In the genomic region with DNA sequence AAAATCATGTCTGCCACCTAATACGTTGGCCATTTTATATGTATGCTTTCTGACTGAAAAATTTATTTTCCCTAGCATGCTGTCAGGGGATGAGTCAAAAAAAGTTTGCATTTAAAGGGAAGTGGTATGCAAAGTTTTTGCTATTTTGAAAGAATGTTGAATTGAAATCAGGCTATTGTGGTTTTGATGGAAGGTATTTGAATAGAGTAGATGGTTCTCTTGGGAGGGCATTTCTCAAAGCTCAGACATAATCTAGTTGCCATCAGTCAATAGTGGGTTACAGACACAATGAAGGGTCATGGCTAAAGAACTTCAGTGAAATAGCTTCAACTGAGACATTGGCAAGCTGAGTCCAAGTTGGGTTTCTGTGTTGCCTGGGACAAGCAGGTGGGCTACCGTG, we compare ENCODE assay signal across 12 cellular contexts.
A peak's percentile ranks its signal among the peaks of the same experiment; 100 is the strongest.
DNase-seq lines count a peak whose midpoint lies in the region; ATAC-seq and TF ChIP-seq lines count a peak whose summit lies in the region.
"Had no signal": no experiment of that assay in that cellular context is flagged by ENCODE, and none has a peak within 500 bp of the region (broad histone marks: within the 10 kb centered on the region; RNA-seq: fewer than 3 reads in every experiment).

No MANE protein-coding gene starts in this region.

- no peak overlapping the region for H3K4me3 ChIP-seq in smooth muscle cell
- H3K4me3 ChIP-seq: thyroid gland had no signal

- no peaks in the 10 kb centered on the region for H3K27me3 Mint-ChIP-seq in activated naive CD8-positive, alpha-beta T cell treated with anti-CD3 and anti-CD28 coated beads, Interleukin-2, amount 50 U/mL, for 24 hours
- no peaks in the 10 kb centered on the region for H3K27me3 Mint-ChIP-seq in activated naive CD8-positive, alpha-beta T cell treated with anti-CD3 and anti-CD28 coated beads for 36 hours
- H3K27me3 Mint-ChIP-seq: natural killer cell treated with Interleukin-12 subunit alpha and Interleukin-12 subunit beta and Interleukin-15 and Interleukin-18, amount 100 ng/mL, for 72 hours had no signal

- TF ChIP-seq CTCF in smooth muscle cell (IDR thresholded peaks at IDR 0.05; ENCODE audit: borderline replicate concordance, insufficient read depth, poor library complexity, severe bottlenecking), result no peak

- peaks cover 3% of the 10 kb centered on the region for H3K36me3 Mint-ChIP-seq in activated naive CD8-positive, alpha-beta T cell treated with anti-CD3 and anti-CD28 coated beads, Interleukin-2, amount 50 U/mL, for 24 hours (ENCODE audit: low read depth)
- H3K36me3 Mint-ChIP-seq in activated naive CD8-positive, alpha-beta T cell treated with anti-CD3 and anti-CD28 coated beads for 36 hours, result peaks cover 4% of the 10 kb centered on the region
- H3K36me3 Mint-ChIP-seq: natural killer cell treated with Interleukin-12 subunit alpha and Interleukin-12 subunit beta and Interleukin-15 and Interleukin-18, amount 100 ng/mL, for 72 hours had no signal

- no peaks in the 10 kb centered on the region for H3K9me3 Mint-ChIP-seq in activated naive CD8-positive, alpha-beta T cell treated with anti-CD3 and anti-CD28 coated beads, Interleukin-2, amount 50 U/mL, for 24 hours
- H3K9me3 Mint-ChIP-seq in activated naive CD8-positive, alpha-beta T cell treated with anti-CD3 and anti-CD28 coated beads for 36 hours, result no peaks in the 10 kb centered on the region
- H3K9me3 Mint-ChIP-seq: natural killer cell treated with Interleukin-12 subunit alpha and Interleukin-12 subunit beta and Interleukin-15 and Interleukin-18, amount 100 ng/mL, for 72 hours had no signal

- H3F3A ChIP-seq in smooth muscle cell (ENCODE audit: low read depth), result no peaks in the 10 kb centered on the region

- H3K4me2 ChIP-seq in smooth muscle cell, result no peak overlapping the region

- H3K4me1 Mint-ChIP-seq in activated naive CD8-positive, alpha-beta T cell treated with anti-CD3 and anti-CD28 coated beads, Interleukin-2, amount 50 U/mL, for 24 hours, result peaks cover 11% of the 10 kb centered on the region
- peaks cover 10% of the 10 kb centered on the region for H3K4me1 Mint-ChIP-seq in activated naive CD8-positive, alpha-beta T cell treated with anti-CD3 and anti-CD28 coated beads for 36 hours

- H3K9me3 ChIP-seq in smooth muscle cell (replicated peaks; ENCODE audit: low read depth), result no peaks in the 10 kb centered on the region
- H3K9me3 ChIP-seq: thyroid gland had no signal

- no peak overlapping the region for H3K9ac ChIP-seq in smooth muscle cell (ENCODE audit: low read depth)

- DNase-seq in activated naive CD8-positive, alpha-beta T cell treated with anti-CD3 and anti-CD28 coated beads, Interleukin-2, amount 50 U/mL, for 24 hours, result no peak
- no peak for DNase-seq in activated naive CD8-positive, alpha-beta T cell treated with anti-CD3 and anti-CD28 coated beads for 36 hours
- DNase-seq in T-helper 9 cell, result no peak
- DNase-seq in smooth muscle cell (lab: John Stamatoyannopoulos, UW; ENCODE audit: unreplicated experiment), result no peak
- no peak for DNase-seq in NCI-H1694 treated with DMSO at 0.1 percent for 48 hours (lab: John Stamatoyannopoulos, UW)
- no peak for DNase-seq in RKO (ENCODE audit: low spot score)
- DNase-seq: stimulated activated CD4-positive, alpha-beta T cell treated with anti-CD3 and anti-CD28 coated beads, Interleukin-4, amount 100 ng/mL, for 24 hours; thyroid gland had no signal

- H3K27ac ChIP-seq in smooth muscle cell (ENCODE audit: low read depth), result no peak overlapping the region
- H3K27ac ChIP-seq: 22Rv1, thyroid gland had no signal

- no peaks in the 10 kb centered on the region for H3K27me3 ChIP-seq in smooth muscle cell (ENCODE audit: low read depth)
- H3K27me3 ChIP-seq: thyroid gland had no signal

- ATAC-seq in activated naive CD8-positive, alpha-beta T cell treated with anti-CD3 and anti-CD28 coated beads, Interleukin-2, amount 50 U/mL, for 24 hours, result peak; percentile 20
- ATAC-seq in HG02588 (IDR thresholded peaks at IDR 0.05; ENCODE audit: unreplicated experiment) (peak; percentile 90), HG03457 (IDR thresholded peaks at IDR 0.05; ENCODE audit: unreplicated experiment) (peak; percentile 88)

- H3K4me1 ChIP-seq in smooth muscle cell (ENCODE audit: low read depth), result no peaks in the 10 kb centered on the region
- H3K4me1 ChIP-seq: thyroid gland had no signal

- H3K27ac Mint-ChIP-seq in activated naive CD8-positive, alpha-beta T cell treated with anti-CD3 and anti-CD28 coated beads, Interleukin-2, amount 50 U/mL, for 24 hours, result no peak overlapping the region
- H3K27ac Mint-ChIP-seq in activated naive CD8-positive, alpha-beta T cell treated with anti-CD3 and anti-CD28 coated beads for 36 hours, result no peak overlapping the region
- H3K27ac Mint-ChIP-seq: natural killer cell treated with Interleukin-12 subunit alpha and Interleukin-12 subunit beta and Interleukin-15 and Interleukin-18, amount 100 ng/mL, for 72 hours had no signal

- no peaks in the 10 kb centered on the region for H4K20me1 ChIP-seq in smooth muscle cell (ENCODE audit: low read depth)

- 95% methylated on average over 2 of the region's 2 CpGs for WGBS in smooth muscle cell (ENCODE audit: low lambda C conversion rate)

- no peaks in the 10 kb centered on the region for H3K36me3 ChIP-seq in smooth muscle cell (ENCODE audit: low read depth)
- H3K36me3 ChIP-seq: thyroid gland had no signal

- H2AFZ ChIP-seq in smooth muscle cell (ENCODE audit: low read depth), result no peak overlapping the region

- H3K4me3 Mint-ChIP-seq in activated naive CD8-positive, alpha-beta T cell treated with anti-CD3 and anti-CD28 coated beads, Interleukin-2, amount 50 U/mL, for 24 hours, result no peak overlapping the region
- no peak overlapping the region for H3K4me3 Mint-ChIP-seq in activated naive CD8-positive, alpha-beta T cell treated with anti-CD3 and anti-CD28 coated beads for 36 hours
- H3K4me3 Mint-ChIP-seq: natural killer cell treated with Interleukin-12 subunit alpha and Interleukin-12 subunit beta and Interleukin-15 and Interleukin-18, amount 100 ng/mL, for 72 hours had no signal

- H3K79me2 ChIP-seq in smooth muscle cell (ENCODE audit: low read depth), result no peaks in the 10 kb centered on the region

Comparison
In these comparisons a context has a peak if more than half of its experiments do, and no peak if none do; other contexts are left out.
1. ATAC-seq: peak in every context shown above with its lines; median percentile 90 in HG02588; 88 in HG03457; 20 in activated naive CD8-positive, alpha-beta T cell treated with anti-CD3 and anti-CD28 coated beads, Interleukin-2, amount 50 U/mL, for 24 hours.